In the genomic region with DNA sequence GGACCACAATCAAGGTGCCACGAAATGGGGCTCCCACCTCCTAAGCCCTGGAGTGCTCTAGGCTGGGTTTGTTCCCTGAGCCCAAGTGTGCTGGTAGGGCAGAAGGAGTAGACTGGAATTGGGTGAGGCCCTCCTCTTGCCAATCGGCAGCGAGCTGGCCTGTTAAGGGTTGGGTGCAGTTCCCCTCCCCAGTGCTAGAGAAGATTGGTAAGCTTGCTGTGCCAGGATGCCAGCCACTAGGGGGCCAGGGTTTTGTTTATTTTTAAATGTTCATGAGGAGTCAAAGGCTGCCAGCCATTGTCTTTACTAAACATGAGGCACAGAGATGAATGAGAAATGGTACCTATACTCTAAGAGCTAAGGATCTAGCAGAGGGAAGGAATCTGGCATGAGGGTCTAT, we compare ENCODE assay signal across 8 cellular contexts.
DNase-seq lines count a peak whose midpoint lies in the region; ATAC-seq, FAIRE-seq and TF ChIP-seq lines count a peak whose summit lies in the region.

No MANE protein-coding gene starts in this region.

- intact Hi-C loops in right cardiac atrium (cut with DNase I): no loop called here

- TF ChIP-seq CTCF in AG09319 (IDR thresholded peaks at IDR 0.05; ENCODE audit: low read depth, low read length): peak; percentile 48

- no peak overlapping the region for H3K4me3 ChIP-seq in right cardiac atrium (ENCODE audit: low read length)

- peak; percentile 30 for FAIRE-seq in H54 (lab: Jason Lieb, UNC)
- peak; percentile 56 for FAIRE-seq in urothelium cell line (lab: Jason Lieb, UNC)

- H3K27ac ChIP-seq in right cardiac atrium (ENCODE audit: low read length): no peak overlapping the region

- peak; percentile 30 to 35 for ATAC-seq in right cardiac atrium
- ATAC-seq in GM18907 (IDR thresholded peaks at IDR 0.05; ENCODE audit: unreplicated experiment): no peak
- no peak for ATAC-seq in GM19463 (IDR thresholded peaks at IDR 0.05; ENCODE audit: unreplicated experiment)

- WGBS in right cardiac atrium: 65% methylated on average over 3 of the region's 3 CpGs

- no peaks in the 10 kb centered on the region for H3K9me3 ChIP-seq in right cardiac atrium (ENCODE audit: control insufficient read depth, low read length)

- no peaks in the 10 kb centered on the region for H3K27me3 ChIP-seq in right cardiac atrium (ENCODE audit: control insufficient read depth, insufficient read depth)

- no peak for TF ChIP-seq POLR2A in H54 (IDR thresholded peaks at IDR 0.05; ENCODE audit: low read depth, low read length)

- no peaks in the 10 kb centered on the region for H3K4me1 ChIP-seq in right cardiac atrium (ENCODE audit: control insufficient read depth, insufficient read depth, low read length)

- DNase-seq in AG09319 (ENCODE audit: extremely low read depth, low read depth) (no peak), H54 (ENCODE audit: insufficient read length, low spot score) (peak; percentile 42), right cardiac atrium (peak in 2 of 3 donors; percentile 32 to 67), urothelium cell line (ENCODE audit: low spot score) (no peak)
- DNase-seq in activated CD4-positive, alpha-beta T cell treated with anti-CD3 and anti-CD28 coated beads, Interleukin-2, amount 50 U/mL, for 1 hour: peak; percentile 5
- DNase-seq in activated CD8-positive, alpha-beta memory T cell treated with anti-CD3 and anti-CD28 coated beads for 24 hours: no peak

Comparison
In these comparisons a context has a peak if more than half of its experiments do, and no peak if none do; other contexts are left out.
1. DNase-seq: peak in H54 (single experiment), activated CD4-positive, alpha-beta T cell treated with anti-CD3 and anti-CD28 coated beads, Interleukin-2, amount 50 U/mL, for 1 hour (single experiment) and right cardiac atrium (2 of 3); none in AG09319 (single experiment), urothelium cell line (single experiment) and activated CD8-positive, alpha-beta memory T cell treated with anti-CD3 and anti-CD28 coated beads for 24 hours (single experiment).
2. ATAC-seq: peak in right cardiac atrium (2 of 2); none in GM18907 (single experiment) and GM19463 (single experiment).